22 cellular contexts compared by ENCODE assay signal in genomic region chr12:88383405-88383804, GRCh38.
DNase-seq lines count a peak whose midpoint lies in the region; ATAC-seq and TF ChIP-seq lines count a peak whose summit lies in the region.
"Had no signal": no experiment of that assay in that cellular context is flagged by ENCODE, and none has a peak within 500 bp of the region (broad histone marks: within the 10 kb centered on the region; RNA-seq: fewer than 3 reads in every experiment).

No MANE protein-coding gene starts in this region.

- peaks cover 4% of the 10 kb centered on the region for H3K4me1 Mint-ChIP-seq in HFFc6 (ENCODE audit: low read depth)
- H3K4me1 Mint-ChIP-seq: activated CD4-positive, alpha-beta T cell treated with anti-CD3 and anti-CD28 coated beads, Interleukin-2, amount 10 ng/mL, durations not matched to agents 24 days and 14 days; activated naive CD8-positive, alpha-beta T cell treated with anti-CD3 and anti-CD28 coated beads, Interleukin-2, amount 10 ng/mL, durations not matched to agents 7 days and 5 days; activated T-helper 17 cell treated with anti-CD3 and anti-CD28 coated beads, Interleukin-2, amount 50 U/mL, for 72 hours; nephron; T-cell had no signal

- H3K27ac Mint-ChIP-seq in HFFc6: no peak overlapping the region
- H3K27ac Mint-ChIP-seq: activated CD4-positive, alpha-beta T cell treated with anti-CD3 and anti-CD28 coated beads, Interleukin-2, amount 10 ng/mL, durations not matched to agents 24 days and 14 days; activated naive CD8-positive, alpha-beta T cell treated with anti-CD3 and anti-CD28 coated beads, Interleukin-2, amount 10 ng/mL, durations not matched to agents 7 days and 5 days; activated T-helper 17 cell treated with anti-CD3 and anti-CD28 coated beads, Interleukin-2, amount 50 U/mL, for 72 hours; nephron; T-cell; type B pancreatic cell had no signal

- TF ChIP-seq CTCF in HFFc6 (IDR thresholded peaks at IDR 0.05): no peak

- no peaks in the 10 kb centered on the region for H3K27me3 Mint-ChIP-seq in HFFc6 (ENCODE audit: insufficient read depth)
- H3K27me3 Mint-ChIP-seq: activated naive CD8-positive, alpha-beta T cell treated with anti-CD3 and anti-CD28 coated beads, Interleukin-2, amount 10 ng/mL, durations not matched to agents 7 days and 5 days; T-cell; type B pancreatic cell had no signal

- no peak overlapping the region for H3K4me3 Mint-ChIP-seq in HFFc6
- H3K4me3 Mint-ChIP-seq: activated CD4-positive, alpha-beta T cell treated with anti-CD3 and anti-CD28 coated beads, Interleukin-2, amount 10 ng/mL, durations not matched to agents 24 days and 14 days; activated naive CD8-positive, alpha-beta T cell treated with anti-CD3 and anti-CD28 coated beads, Interleukin-2, amount 10 ng/mL, durations not matched to agents 7 days and 5 days; activated T-helper 17 cell treated with anti-CD3 and anti-CD28 coated beads, Interleukin-2, amount 50 U/mL, for 72 hours; nephron; T-cell; type B pancreatic cell had no signal

- ATAC-seq in GM18498 (IDR thresholded peaks at IDR 0.05; ENCODE audit: unreplicated experiment) (peak; percentile 72), GM19395 (IDR thresholded peaks at IDR 0.05; ENCODE audit: unreplicated experiment) (peak; percentile 67), HG03025 (IDR thresholded peaks at IDR 0.05; ENCODE audit: low FRiP score, unreplicated experiment) (peak; percentile 85), GM21528 (IDR thresholded peaks at IDR 0.05; ENCODE audit: low FRiP score, unreplicated experiment) (no peak)
- ATAC-seq: activated T-helper 17 cell treated with anti-CD3 and anti-CD28 coated beads, Interleukin-2, amount 50 U/mL, for 72 hours; HCT116; left lobe of liver; T-cell had no signal

- DNase-seq in MV-4-11 (lab: John Stamatoyannopoulos, UW) (peak; percentile 69), Ammon's horn (ENCODE audit: low spot score) (no peak), mucosa of gallbladder (ENCODE audit: low spot score) (no peak), HFFc6 (no peak)
- DNase-seq: activated CD4-positive, alpha-beta T cell treated with anti-CD3 and anti-CD28 coated beads, Interleukin-2, amount 10 ng/mL, durations not matched to agents 24 days and 14 days; activated naive CD8-positive, alpha-beta T cell treated with anti-CD3 and anti-CD28 coated beads, Interleukin-2, amount 10 ng/mL, durations not matched to agents 7 days and 5 days; Calu3; NCI-H1048; NCI-H2029; SHP77; stimulated activated CD4-positive, alpha-beta T cell treated with anti-CD3 and anti-CD28 coated beads, Interleukin-4, amount 100 ng/mL, for 24 hours; stomach; T-cell had no signal

- peaks cover 37% of the 10 kb centered on the region for H3K36me3 Mint-ChIP-seq in HFFc6 (ENCODE audit: low read depth)
- H3K36me3 Mint-ChIP-seq: activated naive CD8-positive, alpha-beta T cell treated with anti-CD3 and anti-CD28 coated beads, Interleukin-2, amount 10 ng/mL, durations not matched to agents 7 days and 5 days; T-cell; type B pancreatic cell had no signal

- H3K9me3 Mint-ChIP-seq in HFFc6: no peaks in the 10 kb centered on the region
- H3K9me3 Mint-ChIP-seq: activated naive CD8-positive, alpha-beta T cell treated with anti-CD3 and anti-CD28 coated beads, Interleukin-2, amount 10 ng/mL, durations not matched to agents 7 days and 5 days; type B pancreatic cell had no signal
